In the genomic region with DNA sequence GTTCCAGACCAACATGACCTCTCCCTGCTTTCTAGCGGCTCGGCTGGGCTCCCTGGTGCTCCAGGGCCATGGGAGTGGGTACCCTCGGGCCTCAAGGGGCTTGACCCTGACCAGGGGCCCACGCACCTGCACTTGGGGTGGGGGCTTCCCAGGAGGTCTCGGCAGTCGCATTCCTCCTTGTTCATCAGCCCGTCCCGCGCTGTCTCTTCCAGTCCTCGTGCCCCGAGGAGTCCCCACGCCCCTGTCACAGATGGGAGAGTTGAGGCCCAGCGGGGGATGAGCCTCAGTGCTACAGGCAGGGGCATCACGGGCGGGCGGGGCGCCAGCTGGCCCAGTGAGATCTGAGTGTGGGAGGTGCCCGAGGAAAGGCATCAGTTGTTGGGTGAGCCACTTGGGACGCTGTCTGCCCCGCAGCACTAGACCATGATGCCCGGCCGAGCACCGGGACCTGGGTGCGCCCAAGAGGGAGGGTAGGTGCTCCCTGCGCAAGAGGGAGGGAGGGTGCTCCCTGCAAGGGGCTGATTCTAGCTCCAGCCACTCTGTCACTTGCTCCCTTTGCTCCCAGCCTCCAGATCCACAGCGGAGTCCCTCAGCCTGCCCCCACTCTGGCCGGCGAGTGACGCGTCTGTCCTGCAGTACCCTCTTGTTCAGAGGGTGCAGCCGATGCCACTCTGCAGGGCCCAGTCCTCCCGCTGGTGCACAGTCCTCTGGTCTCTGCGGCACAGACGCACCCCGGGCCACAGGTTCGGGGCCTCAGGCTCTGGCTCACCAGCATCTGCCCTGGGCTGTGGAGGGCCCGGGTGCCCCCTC, we compare ENCODE assay signal across 1 cellular context.
TF ChIP-seq lines count a peak whose summit lies in the region.

No MANE protein-coding gene starts in this region.

TF ChIP-seq in K562, 482 proteins besides CTCF, POLR2A, EP300 and RAD21 (continued from another document):
- TF ChIP-seq, protein P1, sequence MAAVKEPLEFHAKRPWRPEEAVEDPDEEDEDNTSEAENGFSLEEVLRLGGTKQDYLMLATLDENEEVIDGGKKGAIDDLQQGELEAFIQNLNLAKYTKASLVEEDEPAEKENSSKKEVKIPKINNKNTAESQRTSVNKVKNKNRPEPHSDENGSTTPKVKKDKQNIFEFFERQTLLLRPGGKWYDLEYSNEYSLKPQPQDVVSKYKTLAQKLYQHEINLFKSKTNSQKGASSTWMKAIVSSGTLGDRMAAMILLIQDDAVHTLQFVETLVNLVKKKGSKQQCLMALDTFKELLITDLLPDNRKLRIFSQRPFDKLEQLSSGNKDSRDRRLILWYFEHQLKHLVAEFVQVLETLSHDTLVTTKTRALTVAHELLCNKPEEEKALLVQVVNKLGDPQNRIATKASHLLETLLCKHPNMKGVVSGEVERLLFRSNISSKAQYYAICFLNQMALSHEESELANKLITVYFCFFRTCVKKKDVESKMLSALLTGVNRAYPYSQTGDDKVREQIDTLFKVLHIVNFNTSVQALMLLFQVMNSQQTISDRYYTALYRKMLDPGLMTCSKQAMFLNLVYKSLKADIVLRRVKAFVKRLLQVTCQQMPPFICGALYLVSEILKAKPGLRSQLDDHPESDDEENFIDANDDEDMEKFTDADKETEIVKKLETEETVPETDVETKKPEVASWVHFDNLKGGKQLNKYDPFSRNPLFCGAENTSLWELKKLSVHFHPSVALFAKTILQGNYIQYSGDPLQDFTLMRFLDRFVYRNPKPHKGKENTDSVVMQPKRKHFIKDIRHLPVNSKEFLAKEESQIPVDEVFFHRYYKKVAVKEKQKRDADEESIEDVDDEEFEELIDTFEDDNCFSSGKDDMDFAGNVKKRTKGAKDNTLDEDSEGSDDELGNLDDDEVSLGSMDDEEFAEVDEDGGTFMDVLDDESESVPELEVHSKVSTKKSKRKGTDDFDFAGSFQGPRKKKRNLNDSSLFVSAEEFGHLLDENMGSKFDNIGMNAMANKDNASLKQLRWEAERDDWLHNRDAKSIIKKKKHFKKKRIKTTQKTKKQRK (IDR thresholded peaks at IDR 0.05; ENCODE audit: borderline replicate concordance, low read depth, low read length) = no peak
- TF ChIP-seq PHF20 (IDR thresholded peaks at IDR 0.05; ENCODE audit: partially characterized antibody) (no peak), CHD7 (IDR thresholded peaks at IDR 0.05; ENCODE audit: low read depth, low read length) (no peak), ZNF263 (CRISPR knock-in tag; IDR thresholded peaks at IDR 0.05; ENCODE audit: borderline replicate concordance) (peak; percentile 87), POLR2G (IDR thresholded peaks at IDR 0.05; ENCODE audit: low read depth, low read length) (peak; percentile 4; the same call in 1 of the 2 replicates), RFX7 (CRISPR knock-in tag; IDR thresholded peaks at IDR 0.05) (no peak), NFYB (IDR thresholded peaks at IDR 0.05; ENCODE audit: extremely low read depth, insufficient read length) (no peak), PCBP1 (IDR thresholded peaks at IDR 0.05; ENCODE audit: low read depth, low read length, poor library complexity, severe bottlenecking) (peak; percentile 35)
